In the genomic region with DNA sequence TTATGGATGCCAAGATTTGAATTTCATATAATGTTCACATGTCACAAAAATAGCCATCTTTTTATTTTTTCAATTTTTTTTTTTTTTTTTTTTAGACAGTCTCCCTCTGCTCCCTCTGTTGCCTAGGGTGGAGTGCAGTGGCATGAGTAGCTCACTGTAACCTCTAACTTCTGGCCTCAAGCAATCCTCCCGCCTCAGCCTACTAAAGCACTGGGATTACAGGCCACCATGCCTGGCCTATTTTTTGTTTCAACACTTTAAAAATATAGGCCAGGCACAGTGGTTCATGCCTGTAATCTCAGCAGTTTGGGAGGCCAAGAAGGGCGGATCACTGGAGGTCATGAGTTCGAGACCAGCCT, we compare ENCODE assay signal across 2 cellular contexts.
TF ChIP-seq lines count a peak whose summit lies in the region.

No MANE protein-coding gene starts in this region.

TF ChIP-seq in SK-N-SH treated with all-trans-retinoic acid at 6 μM for 48 hours, 23 proteins besides CTCF, POLR2A, EP300 and RAD21:
- TF ChIP-seq PPARA (CRISPR knock-in tag; IDR thresholded peaks at IDR 0.05; ENCODE audit: borderline replicate concordance) (no peak), TCF4 (CRISPR knock-in tag; IDR thresholded peaks at IDR 0.05; ENCODE audit: borderline replicate concordance) (no peak), ZNF565 (CRISPR knock-in tag; conservative IDR thresholded peaks at IDR 0.05; ENCODE audit: low read depth) (no peak), ZC3H10 (CRISPR knock-in tag; IDR thresholded peaks at IDR 0.05) (no peak), ESRRG (CRISPR knock-in tag; IDR thresholded peaks at IDR 0.05) (no peak), RARB (CRISPR knock-in tag; IDR thresholded peaks at IDR 0.05) (no peak), OSR1 (CRISPR knock-in tag; IDR thresholded peaks at IDR 0.05) (no peak), BACH2 (CRISPR knock-in tag; IDR thresholded peaks at IDR 0.05; ENCODE audit: borderline replicate concordance) (no peak)
- TF ChIP-seq, protein P1, sequence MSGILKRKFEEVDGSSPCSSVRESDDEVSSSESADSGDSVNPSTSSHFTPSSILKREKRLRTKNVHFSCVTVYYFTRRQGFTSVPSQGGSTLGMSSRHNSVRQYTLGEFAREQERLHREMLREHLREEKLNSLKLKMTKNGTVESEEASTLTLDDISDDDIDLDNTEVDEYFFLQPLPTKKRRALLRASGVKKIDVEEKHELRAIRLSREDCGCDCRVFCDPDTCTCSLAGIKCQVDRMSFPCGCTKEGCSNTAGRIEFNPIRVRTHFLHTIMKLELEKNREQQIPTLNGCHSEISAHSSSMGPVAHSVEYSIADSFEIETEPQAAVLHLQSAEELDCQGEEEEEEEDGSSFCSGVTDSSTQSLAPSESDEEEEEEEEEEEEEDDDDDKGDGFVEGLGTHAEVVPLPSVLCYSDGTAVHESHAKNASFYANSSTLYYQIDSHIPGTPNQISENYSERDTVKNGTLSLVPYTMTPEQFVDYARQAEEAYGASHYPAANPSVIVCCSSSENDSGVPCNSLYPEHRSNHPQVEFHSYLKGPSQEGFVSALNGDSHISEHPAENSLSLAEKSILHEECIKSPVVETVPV (CRISPR knock-in tag; IDR thresholded peaks at IDR 0.05), result no peak

TF ChIP-seq in SK-N-SH, 30 proteins besides CTCF, POLR2A, EP300 and RAD21:
- no peak for TF ChIP-seq SIN3A (IDR thresholded peaks at IDR 0.05; ENCODE audit: borderline replicate concordance, low read depth, low read length)
- TF ChIP-seq POLR2AphosphoS5 (IDR thresholded peaks at IDR 0.05; ENCODE audit: low read depth, low read length), result no peak
- no peak for TF ChIP-seq TCF12 (IDR thresholded peaks at IDR 0.05)
- no peak for TF ChIP-seq FOXJ3 (CRISPR knock-in tag; IDR thresholded peaks at IDR 0.05)
- TF ChIP-seq, protein P2, sequence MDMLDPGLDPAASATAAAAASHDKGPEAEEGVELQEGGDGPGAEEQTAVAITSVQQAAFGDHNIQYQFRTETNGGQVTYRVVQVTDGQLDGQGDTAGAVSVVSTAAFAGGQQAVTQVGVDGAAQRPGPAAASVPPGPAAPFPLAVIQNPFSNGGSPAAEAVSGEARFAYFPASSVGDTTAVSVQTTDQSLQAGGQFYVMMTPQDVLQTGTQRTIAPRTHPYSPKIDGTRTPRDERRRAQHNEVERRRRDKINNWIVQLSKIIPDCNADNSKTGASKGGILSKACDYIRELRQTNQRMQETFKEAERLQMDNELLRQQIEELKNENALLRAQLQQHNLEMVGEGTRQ (IDR thresholded peaks at IDR 0.05; ENCODE audit: borderline replicate concordance, low read depth, low read length), result no peak
- no peak for TF ChIP-seq NFIC (IDR thresholded peaks at IDR 0.05; ENCODE audit: borderline replicate concordance)
- TF ChIP-seq EZH2phosphoT487 (IDR thresholded peaks at IDR 0.05; ENCODE audit: borderline replicate concordance, low read depth), result no peak
- no peak for TF ChIP-seq MXI1 (IDR thresholded peaks at IDR 0.05; ENCODE audit: low read depth, low read length)
- TF ChIP-seq CHD2 (IDR thresholded peaks at IDR 0.05; ENCODE audit: low read length, partially characterized antibody), result no peak
